Comparison of ENCODE assay signal across 15 cellular contexts in genomic region chr21:42983102-42983501, GRCh38. TPM values are rescaled to one million over a fixed set of nuclear protein-coding genes. Genes with fewer than 3 reads are reported as not detected.
DNase-seq lines count a peak whose midpoint lies in the region; ATAC-seq, FAIRE-seq and TF ChIP-seq lines count a peak whose summit lies in the region.
"Had no signal": no experiment of that assay in that cellular context is flagged by ENCODE, and none has a peak within 500 bp of the region (broad histone marks: within the 10 kb centered on the region; RNA-seq: fewer than 3 reads in every experiment).

No MANE protein-coding gene starts in this region.

- TF ChIP-seq CTCF in HFFc6 (IDR thresholded peaks at IDR 0.05), result no peak
- no peak for TF ChIP-seq CTCF in activated CD8-positive, alpha-beta T cell treated with anti-CD3 and anti-CD28 coated beads for 36 hours (IDR thresholded peaks at IDR 0.05)

- no peaks in the 10 kb centered on the region for H3K9me3 Mint-ChIP-seq in HFFc6
- H3K9me3 Mint-ChIP-seq in activated CD8-positive, alpha-beta T cell treated with anti-CD3 and anti-CD28 coated beads for 36 hours, result no peaks in the 10 kb centered on the region

- CTCF ChIA-PET in activated CD8-positive, alpha-beta T cell treated with anti-CD3 and anti-CD28 coated beads for 36 hours (lab: Charles Lee), result no interaction called here

- no peak for TF ChIP-seq POLR2A in H54 (IDR thresholded peaks at IDR 0.05; ENCODE audit: low read depth, low read length)

- H4K8ac ChIP-seq in mesendoderm (ENCODE audit: low read depth, low read length), result no peak overlapping the region

- H2BK5ac ChIP-seq in mesendoderm (ENCODE audit: low read length), result no peak overlapping the region

- H3K27me3 ChIP-seq in mesendoderm (ENCODE audit: insufficient read depth, low read length, poor library complexity), result no peaks in the 10 kb centered on the region
- H3K27me3 ChIP-seq: colonic mucosa had no signal

- H3K4me1 Mint-ChIP-seq in HFFc6 (ENCODE audit: low read depth), result peaks cover 31% of the 10 kb centered on the region
- H3K4me1 Mint-ChIP-seq in activated CD8-positive, alpha-beta T cell treated with anti-CD3 and anti-CD28 coated beads for 36 hours (ENCODE audit: low read depth), result peaks cover 34% of the 10 kb centered on the region

- H4K5ac ChIP-seq in mesendoderm (ENCODE audit: low read length), result no peak overlapping the region

- H3K36me3 ChIP-seq in mesendoderm (ENCODE audit: control insufficient read depth, insufficient read depth, low read length), result no peaks in the 10 kb centered on the region
- H3K36me3 ChIP-seq: colonic mucosa had no signal

- H3K18ac ChIP-seq in mesendoderm (ENCODE audit: low read length), result no peak overlapping the region

- H3K23ac ChIP-seq in mesendoderm (ENCODE audit: low read length), result no peak overlapping the region

- H3K27ac Mint-ChIP-seq in HFFc6, result peak overlapping the region; percentile 52; the same call in 1 of the 2 replicates
- H3K27ac Mint-ChIP-seq in activated CD8-positive, alpha-beta T cell treated with anti-CD3 and anti-CD28 coated beads for 36 hours, result peak overlapping the region; percentile 83

- H3K4me2 ChIP-seq in mesendoderm (ENCODE audit: low read length), result no peak overlapping the region
- H3K4me2 ChIP-seq: PC-9 had no signal

- H3K4me1 ChIP-seq in mesendoderm (ENCODE audit: control insufficient read depth, low read depth, low read length), result peaks cover 3% of the 10 kb centered on the region
- H3K4me1 ChIP-seq: colonic mucosa, parathyroid adenoma had no signal

- no peaks in the 10 kb centered on the region; the same call in 1 of the 2 replicates for H3K27me3 Mint-ChIP-seq in HFFc6 (ENCODE audit: insufficient read depth)
- no peaks in the 10 kb centered on the region for H3K27me3 Mint-ChIP-seq in activated CD8-positive, alpha-beta T cell treated with anti-CD3 and anti-CD28 coated beads for 36 hours

- H2BK120ac ChIP-seq in mesendoderm (ENCODE audit: low read depth, low read length), result no peak overlapping the region

- no peak overlapping the region for H3K4ac ChIP-seq in mesendoderm (ENCODE audit: low read depth, low read length)

- no peak overlapping the region for H3K4me3 Mint-ChIP-seq in HFFc6
- H3K4me3 Mint-ChIP-seq in activated CD8-positive, alpha-beta T cell treated with anti-CD3 and anti-CD28 coated beads for 36 hours, result no peak overlapping the region

- H2AK5ac ChIP-seq in mesendoderm (ENCODE audit: low read length), result no peak overlapping the region

- peaks cover 9% of the 10 kb centered on the region; the same call in 1 of the 2 replicates for H3K36me3 Mint-ChIP-seq in HFFc6 (ENCODE audit: low read depth)
- peaks cover 13% of the 10 kb centered on the region for H3K36me3 Mint-ChIP-seq in activated CD8-positive, alpha-beta T cell treated with anti-CD3 and anti-CD28 coated beads for 36 hours (ENCODE audit: low read depth)

- intact Hi-C loops in activated CD8-positive, alpha-beta T cell treated with anti-CD3 and anti-CD28 coated beads for 36 hours (cut with micrococcal nuclease), result no loop called here
- intact Hi-C loops in head of caudate nucleus (cut with DNase I), result no loop called here

- H3K56ac ChIP-seq in mesendoderm (ENCODE audit: low read length), result no peak overlapping the region

- no peak overlapping the region for H3K4me3 ChIP-seq in mesendoderm (ENCODE audit: low read length)
- H3K4me3 ChIP-seq: colonic mucosa, PC-9 had no signal

- H3K27ac ChIP-seq in mesendoderm (ENCODE audit: low read depth, low read length), result no peak overlapping the region
- H3K27ac ChIP-seq: 22Rv1, colonic mucosa, parathyroid adenoma, PC-9 had no signal

- H3K9ac ChIP-seq in mesendoderm (ENCODE audit: low read length), result no peak overlapping the region
- H3K9ac ChIP-seq: parathyroid adenoma had no signal

- FAIRE-seq in H54 (lab: Jason Lieb, UNC), result no peak

- peak; percentile 88 for ATAC-seq in activated CD8-positive, alpha-beta T cell treated with anti-CD3 and anti-CD28 coated beads for 36 hours
- ATAC-seq in GM21447 (IDR thresholded peaks at IDR 0.05; ENCODE audit: unreplicated experiment), result no peak

- no CpG with 5 or more reads among the region's 2 CpGs for WGBS in mesendoderm (ENCODE audit: extremely low coverage, insufficient coverage, low lambda C conversion rate)

- DNase-seq in NCI-H1092 treated with DMSO at 0.1 percent for 48 hours (lab: John Stamatoyannopoulos, UW) (peak; percentile 11), NCI-H1092 (lab: John Stamatoyannopoulos, UW) (no peak), HFFc6 (no peak), mesendoderm (peak; percentile 27), H54 (ENCODE audit: insufficient read length, low spot score) (no peak), head of caudate nucleus (no peak)
- peak; percentile 34 for DNase-seq in activated CD8-positive, alpha-beta T cell treated with anti-CD3 and anti-CD28 coated beads for 36 hours
- DNase-seq: activated CD4-positive, alpha-beta T cell treated with anti-CD3 and anti-CD28 coated beads for 48 hours; colonic mucosa; HCEC 1CT; PC-9 had no signal

- no peak overlapping the region for H2BK15ac ChIP-seq in mesendoderm (replicated peaks; ENCODE audit: low read depth)

- POLR2A ChIA-PET in activated CD8-positive, alpha-beta T cell treated with anti-CD3 and anti-CD28 coated beads for 36 hours (lab: Charles Lee), result no interaction called here

- H3K79me2 ChIP-seq in mesendoderm (ENCODE audit: control insufficient read depth, insufficient read depth, low read length), result peaks cover 30% of the 10 kb centered on the region

- H3K79me1 ChIP-seq in mesendoderm (ENCODE audit: low read length), result peaks cover 15% of the 10 kb centered on the region

RNA-seq across cellular contexts. Expression of gene PKNOX1, which starts 8.7 kb away (rescaled TPM):
- total RNA-seq in HFFc6 (2021; fragmentation: NEBNext Ultra II Directional; extraction: Animal tissue kit (Norgen Biotek cat#: 25700)), result 10 to 100 TPM; 16.6 to 22.5 (median 19.2) TPM
- total RNA-seq in activated CD8-positive, alpha-beta T cell treated with anti-CD3 and anti-CD28 coated beads for 36 hours, result 10 to 100 TPM; 12.6 to 14.1 TPM
- 9.7 TPM for polyA plus RNA-seq in mesendoderm (2013, experiment 1 of 2)
- 9.7 TPM for polyA plus RNA-seq in mesendoderm (2013, experiment 2 of 2)

RNA-seq across cellular contexts. Expression of gene ERVH48-1, which starts 57.7 kb away (rescaled TPM):
- total RNA-seq in HFFc6 (2021; fragmentation: NEBNext Ultra II Directional; extraction: Animal tissue kit (Norgen Biotek cat#: 25700)), result not detected
- under 1 TPM; 0.18 to 0.29 TPM for total RNA-seq in activated CD8-positive, alpha-beta T cell treated with anti-CD3 and anti-CD28 coated beads for 36 hours
- polyA plus RNA-seq in mesendoderm (2013, experiment 1 of 2), result 14.7 TPM
- 14.6 TPM for polyA plus RNA-seq in mesendoderm (2013, experiment 2 of 2)
- total RNA-seq: colonic mucosa, lung microvascular endothelial cell, PC-9 had no signal

Comparison
In these comparisons a context has a peak if more than half of its experiments do, and no peak if none do; other contexts are left out.
1. DNase-seq: peak in NCI-H1092 treated with DMSO at 0.1 percent for 48 hours (single experiment), activated CD8-positive, alpha-beta T cell treated with anti-CD3 and anti-CD28 coated beads for 36 hours (single experiment) and mesendoderm (single experiment); none in NCI-H1092 (single experiment), HFFc6 (single experiment), H54 (single experiment) and head of caudate nucleus (0 of 42).